Comparison of ENCODE assay signal across 18 cellular contexts in genomic region chr4:84502955-84503373, GRCh38. TPM values are rescaled to one million over a fixed set of nuclear protein-coding genes. Genes with fewer than 3 reads are reported as not detected.
"Had no signal": no experiment of that assay in that cellular context is flagged by ENCODE, and none has a peak within 500 bp of the region (broad histone marks: within the 10 kb centered on the region; RNA-seq: fewer than 3 reads in every experiment).

No MANE protein-coding gene starts in this region.

- FAIRE-seq: frontal cortex, islet of Langerhans had no signal

- H3K4me3 Mint-ChIP-seq: activated CD4-positive, alpha-beta memory T cell treated with anti-CD3 and anti-CD28 coated beads for 36 hours; activated naive CD8-positive, alpha-beta T cell treated with anti-CD3 and anti-CD28 coated beads for 36 hours; activated T-cell treated with anti-CD3 and anti-CD28 coated beads, Interleukin-2, amount 50 U/mL, for 24 hours; stimulated activated effector memory CD8-positive, alpha-beta T cell treated with anti-CD3 and anti-CD28 coated beads, Interleukin-12 subunit alpha, Interleukin-12 subunit beta, amount 100 ng/mL, for 72 hours had no signal

- H3K4me3 ChIP-seq: coronary artery, heart right ventricle, thoracic aorta had no signal

- H3K36me3 ChIP-seq: heart right ventricle, thoracic aorta had no signal

- DNase-seq: activated CD4-positive, alpha-beta memory T cell treated with anti-CD3 and anti-CD28 coated beads for 36 hours; activated effector memory CD4-positive, alpha-beta T cell treated with Interleukin-2 at 50 U/mL for 16 hours; activated naive CD8-positive, alpha-beta T cell treated with anti-CD3 and anti-CD28 coated beads for 36 hours; activated T-cell treated with anti-CD3 and anti-CD28 coated beads, Interleukin-2, amount 50 U/mL, for 24 hours; amygdala; central memory CD4-positive, alpha-beta T cell; heart right ventricle; midbrain; T1000 had no signal

- H3K27ac Mint-ChIP-seq: activated CD4-positive, alpha-beta memory T cell treated with anti-CD3 and anti-CD28 coated beads for 36 hours; activated naive CD8-positive, alpha-beta T cell treated with anti-CD3 and anti-CD28 coated beads for 36 hours; brain; stimulated activated effector memory CD8-positive, alpha-beta T cell treated with anti-CD3 and anti-CD28 coated beads, Interleukin-12 subunit alpha, Interleukin-12 subunit beta, amount 100 ng/mL, for 72 hours had no signal

- H3K9me3 Mint-ChIP-seq: activated CD4-positive, alpha-beta memory T cell treated with anti-CD3 and anti-CD28 coated beads for 36 hours; stimulated activated effector memory CD8-positive, alpha-beta T cell treated with anti-CD3 and anti-CD28 coated beads, Interleukin-12 subunit alpha, Interleukin-12 subunit beta, amount 100 ng/mL, for 72 hours had no signal

- H3K27ac ChIP-seq: coronary artery, heart right ventricle, thoracic aorta had no signal

- ATAC-seq: heart right ventricle; left lobe of liver; stimulated activated effector memory CD8-positive, alpha-beta T cell treated with anti-CD3 and anti-CD28 coated beads, Interleukin-12 subunit alpha, Interleukin-12 subunit beta, amount 100 ng/mL, for 72 hours had no signal

- H3K36me3 Mint-ChIP-seq: activated naive CD8-positive, alpha-beta T cell treated with anti-CD3 and anti-CD28 coated beads for 36 hours; brain had no signal

- H3K9me3 ChIP-seq: heart right ventricle, thoracic aorta had no signal

RNA-seq across cellular contexts. Expression of gene NKX6-1, which starts 3.9 kb away (rescaled TPM):
- total RNA-seq: activated CD4-positive, alpha-beta memory T cell treated with anti-CD3 and anti-CD28 coated beads for 36 hours; activated naive CD8-positive, alpha-beta T cell treated with anti-CD3 and anti-CD28 coated beads for 36 hours; heart right ventricle; left lobe of liver; lung microvascular endothelial cell; renal cortical epithelial cell had no signal
- polyA plus RNA-seq: heart right ventricle had no signal
